Comparison of ENCODE assay signal across 34 cellular contexts in the genomic region with DNA sequence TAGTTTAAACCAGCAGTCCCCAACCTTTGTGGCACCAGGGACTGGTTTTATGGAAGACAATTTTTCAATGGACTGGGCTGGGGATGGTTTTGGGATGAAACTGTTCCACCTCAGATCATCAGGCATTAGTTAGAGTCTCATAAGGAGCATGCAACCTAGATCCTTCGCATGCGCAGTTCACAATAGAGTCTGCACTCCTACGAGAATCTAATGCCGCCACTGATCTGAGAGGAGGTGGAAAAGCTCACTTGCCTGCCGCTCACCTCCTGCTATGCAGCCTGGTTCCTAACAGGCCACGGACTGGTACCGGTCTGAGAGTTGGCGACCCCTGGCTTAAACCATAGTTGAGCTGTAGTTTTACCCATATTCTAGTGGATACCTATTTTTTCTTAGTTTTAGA.
"Had no signal": no experiment of that assay in that cellular context is flagged by ENCODE, and none has a peak within 500 bp of the region (broad histone marks: within the 10 kb centered on the region; RNA-seq: fewer than 3 reads in every experiment).

No MANE protein-coding gene starts in this region.

- DNase-seq: Karpas-422, Kasumi-1, KBM-7, KG1, MG63, MM.1S, MV-4-11, NCI-H1048, NCI-H1092, NCI-H1092 treated with DMSO at 0.1 percent for 48 hours, NCI-H1105, NCI-H1105 treated with DMSO at 0.1 percent for 48 hours, NCI-H1417, NCI-H1417 treated with DMSO at 0.1 percent for 48 hours, NCI-H1436, NCI-H1436 treated with DMSO at 0.1 percent for 48 hours, NCI-H146, NCI-H1694, NCI-H1694 treated with DMSO at 0.1 percent for 48 hours, NCI-H187, NCI-H187 treated with DMSO at 0.1 percent for 48 hours, NCI-H1930, NCI-H2029, NCI-H2029 treated with DMSO at 0.1 percent for 48 hours, NCI-H2081, NCI-H2081 treated with DMSO at 0.1 percent for 48 hours, NCI-H2107, NCI-H2171, NCI-H2171 treated with DMSO at 0.1 percent for 48 hours, NCI-H2227 treated with DMSO at 0.1 percent for 48 hours, NCI-H226, NCI-H345, NCI-H446, NCI-H446 treated with DMSO at 0.1 percent for 48 hours had no signal
